In the genomic region with DNA sequence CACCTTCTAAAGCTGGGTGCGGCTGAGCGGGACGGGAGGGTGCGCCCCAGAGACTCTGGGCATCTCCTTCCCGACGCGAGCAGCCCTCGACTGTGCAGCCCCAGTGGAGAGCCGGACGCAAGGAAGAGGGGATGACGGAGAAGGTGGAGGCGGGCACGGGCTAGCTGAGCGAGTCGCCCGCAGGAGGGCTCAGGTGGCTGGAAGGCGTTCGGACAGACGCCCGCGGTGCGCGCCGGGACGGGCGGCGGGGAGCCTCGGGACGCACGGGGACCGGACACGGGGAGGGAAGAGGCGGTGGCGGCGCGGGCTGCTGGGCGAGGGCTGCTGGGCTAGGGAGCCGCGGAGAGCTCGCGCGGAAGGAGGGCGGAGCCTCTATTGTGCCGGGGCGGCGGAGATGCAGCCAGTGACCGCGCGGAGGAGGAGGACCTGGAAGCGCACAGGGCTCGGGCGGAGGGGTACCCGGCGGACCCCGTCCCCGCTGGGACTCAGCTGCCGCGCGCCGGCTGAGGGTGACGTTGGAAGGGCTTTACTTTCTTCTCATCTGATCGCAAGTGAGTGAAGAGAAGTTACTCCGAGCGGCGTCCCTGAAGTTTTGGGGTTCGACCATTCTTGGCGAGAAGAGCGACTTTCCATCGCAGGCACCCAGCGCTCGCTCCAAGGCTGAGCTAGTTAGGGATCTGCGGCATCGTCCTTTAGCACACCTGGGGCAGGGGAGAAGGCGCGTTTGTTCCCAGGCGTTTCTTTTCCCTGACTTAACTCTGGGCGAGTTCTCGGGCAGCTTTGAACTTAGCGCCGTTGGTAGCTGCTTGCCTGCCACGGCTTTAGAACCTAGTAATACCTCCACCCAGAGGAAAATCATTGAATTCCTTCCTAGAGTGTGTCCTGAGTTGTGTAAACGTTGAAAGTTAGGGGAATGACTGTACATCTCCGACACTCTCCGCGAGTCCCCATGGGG, we compare ENCODE assay signal across 8 cellular contexts. TPM values are rescaled to one million over a fixed set of nuclear protein-coding genes. Genes with fewer than 3 reads are reported as not detected.
A peak's percentile ranks its signal among the peaks of the same experiment; 100 is the strongest.
DNase-seq lines count a peak whose midpoint lies in the region; ATAC-seq and TF ChIP-seq lines count a peak whose summit lies in the region.

A gene (minus strand): TSS at position 323 of the 955 bp plus-strand sequence. CDS start 439 bp downstream, outside the sequence.

- H3K4me3 ChIP-seq in epithelial cell of esophagus (ENCODE audit: low read length) = peak within 1 kb of the TSS; percentile 57
- H3K4me3 ChIP-seq in mesodermal cell (ENCODE audit: extremely low read depth, insufficient read depth, low read length, poor library complexity, severe bottlenecking) = peak within 1 kb of the TSS; percentile 54

- ATAC-seq in HG03025 (IDR thresholded peaks at IDR 0.05; ENCODE audit: low FRiP score, unreplicated experiment) = peak; percentile 47
- no peak for ATAC-seq in HG02840 (IDR thresholded peaks at IDR 0.05; ENCODE audit: low FRiP score, unreplicated experiment)

- no peak within 1 kb of the TSS for H3K27ac ChIP-seq in mesodermal cell (ENCODE audit: low read depth, low read length, severe bottlenecking)

- no peaks in the 10 kb centered on the region for H3K36me3 ChIP-seq in mesodermal cell (ENCODE audit: control insufficient read depth, insufficient read depth, low read length)

- TF ChIP-seq CTCF in epithelial cell of esophagus (IDR thresholded peaks at IDR 0.05; ENCODE audit: insufficient read depth, low read depth, low read length, missing control alignments) = peak; percentile 25

- DNase-seq in GM04503 (ENCODE audit: low read depth) (peak; percentile 80), NCI-H82 (lab: John Stamatoyannopoulos, UW) (peak; percentile 75), epithelial cell of esophagus (ENCODE audit: low read depth) (peak; percentile 80)
- peak; percentile 77 for DNase-seq in activated CD8-positive, alpha-beta memory T cell treated with anti-CD3 and anti-CD28 coated beads, Interleukin-2, amount 50 U/mL, for 48 hours
- DNase-seq in stimulated activated CD8-positive, alpha-beta memory T cell treated with anti-CD3 and anti-CD28 coated beads, Interleukin-4, amount 100 ng/mL, for 48 hours = peak; percentile 70

- 1 to 2% methylated on average over 57 to 72 of the region's 85 CpGs for WGBS in mesodermal cell (ENCODE audit: insufficient coverage in 2 of 2), 2 experiments

- peaks cover 10% of the 10 kb centered on the region for H3K9me3 ChIP-seq in mesodermal cell (ENCODE audit: control insufficient read depth, low read length)

- H3K4me1 ChIP-seq in mesodermal cell (ENCODE audit: control insufficient read depth, insufficient read depth, low read length, poor library complexity, severe bottlenecking) = no peaks in the 10 kb centered on the region

RNA-seq across cellular contexts. Expression of the gene that starts here (rescaled TPM):
- 11.0 TPM for polyA plus RNA-seq in mesodermal cell (2013, experiment 1 of 2)
- polyA plus RNA-seq in mesodermal cell (2013, experiment 2 of 2) = 9.3 TPM
